Comparison of ENCODE assay signal across 7 cellular contexts in the genomic region with DNA sequence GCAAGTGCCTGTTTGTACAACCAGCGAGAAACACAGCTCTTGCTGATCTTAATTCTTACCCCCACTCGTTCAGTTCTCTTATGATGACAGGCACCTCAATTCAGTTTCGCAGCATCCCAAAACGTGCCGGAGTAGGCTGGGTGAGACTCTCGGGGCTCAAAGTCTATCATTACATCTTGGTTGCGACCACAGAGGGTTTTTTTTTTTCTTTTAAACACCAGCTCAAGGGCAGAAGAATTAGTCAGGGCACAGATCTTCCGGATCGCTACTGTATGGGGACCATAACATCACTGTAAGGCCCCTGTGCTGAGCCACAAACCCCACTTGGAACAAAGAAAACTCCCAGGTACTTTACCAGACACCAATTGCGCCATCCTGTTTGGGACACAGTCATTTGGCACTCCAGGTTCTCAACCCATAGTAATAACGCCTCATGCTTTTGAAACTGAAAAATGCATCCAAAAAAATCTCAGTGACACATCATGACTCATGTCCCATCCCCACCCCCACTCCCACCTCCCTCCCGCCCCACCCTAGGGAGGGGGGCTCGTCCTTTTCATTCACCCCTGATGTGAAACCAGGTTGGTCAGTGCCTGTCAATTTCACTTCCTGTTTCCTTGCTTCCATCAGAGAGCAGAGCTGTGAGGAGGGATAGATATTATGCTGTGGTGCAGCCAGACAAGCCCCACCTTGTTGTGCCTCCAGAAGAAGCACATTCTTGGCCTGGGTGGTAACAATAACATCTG. TPM values are rescaled to one million over a fixed set of nuclear protein-coding genes. Genes with fewer than 3 reads are reported as not detected.
DNase-seq lines count a peak whose midpoint lies in the region; ATAC-seq and TF ChIP-seq lines count a peak whose summit lies in the region.

No MANE protein-coding gene starts in this region.

- H3K27me3 ChIP-seq in A673 (replicated peaks; ENCODE audit: insufficient read depth, low read depth, low read length, poor library complexity): no peaks in the 10 kb centered on the region

- no peaks in the 10 kb centered on the region for H3K36me3 ChIP-seq in A673 (ENCODE audit: insufficient read depth, low read length, poor library complexity, severe bottlenecking)

- no peaks in the 10 kb centered on the region for H3K4me1 ChIP-seq in A673 (ENCODE audit: insufficient read depth, low read length, poor library complexity, severe bottlenecking)

- peak overlapping the region; percentile 97 for H3K27ac Mint-ChIP-seq in central memory CD8-positive, alpha-beta T cell (ENCODE audit: low read depth)

- POLR2A ChIA-PET in A673 (lab: Charles Lee; ENCODE audit: low non-redundant PET): no interaction called here

- intact Hi-C loops in A673 (cut with micrococcal nuclease; ENCODE audit: unreplicated experiment): no loop called here

- no peaks in the 10 kb centered on the region for H3K27me3 Mint-ChIP-seq in central memory CD8-positive, alpha-beta T cell

- peak overlapping the region; percentile 81 for H3K4me3 Mint-ChIP-seq in central memory CD8-positive, alpha-beta T cell

- DNase-seq in activated CD4-positive, CD25-positive, alpha-beta regulatory T cell (lab: John Stamatoyannopoulos, UW): peak; percentile 43 to 68 (median 54)
- DNase-seq in central memory CD8-positive, alpha-beta T cell (ENCODE audit: low spot score in 2 of 2): peak in 1 of 2 donors; percentile 65
- DNase-seq in stimulated activated CD8-positive, alpha-beta memory T cell treated with anti-CD3 and anti-CD28 coated beads, Interleukin-12 subunit alpha, Interleukin-12 subunit beta, amount 100 ng/mL, for 4 hours (ENCODE audit: low read depth): peak; percentile 60
- DNase-seq in A673 (ENCODE audit: low spot score) (no peak), NCI-H345 (lab: John Stamatoyannopoulos, UW) (no peak)

- ATAC-seq in GM19455 (IDR thresholded peaks at IDR 0.05; ENCODE audit: unreplicated experiment): peak; percentile 78
- peak; percentile 82 for ATAC-seq in HG03442 (IDR thresholded peaks at IDR 0.05; ENCODE audit: unreplicated experiment)
- ATAC-seq in central memory CD8-positive, alpha-beta T cell (replicated peaks; ENCODE audit: extremely low read depth, poor library complexity, severe bottlenecking): peak; percentile 81

- TF ChIP-seq CTCF in A673 (conservative IDR thresholded peaks at IDR 0.05; ENCODE audit: low read depth, low read length): no peak

- CTCF ChIA-PET in A673 (lab: Charles Lee): no interaction called here

- BruUV-seq in A673 (replicated peaks; lab: Mats Ljungman, UMichigan): no TSS peak

- peaks cover 9% of the 10 kb centered on the region for H3K36me3 Mint-ChIP-seq in central memory CD8-positive, alpha-beta T cell (ENCODE audit: insufficient read depth)

- no peak overlapping the region for H3K4me3 ChIP-seq in A673 (ENCODE audit: low read depth, low read length, poor library complexity, severe bottlenecking)

- H3K9me3 Mint-ChIP-seq in central memory CD8-positive, alpha-beta T cell: no peaks in the 10 kb centered on the region

- H3K9me3 ChIP-seq in A673 (ENCODE audit: low read depth, low read length, poor library complexity, severe bottlenecking): no peaks in the 10 kb centered on the region

- H3K27ac ChIP-seq in A673 (ENCODE audit: low read depth, low read length, poor library complexity, severe bottlenecking): no peak overlapping the region

- peaks cover 59% of the 10 kb centered on the region for H3K4me1 Mint-ChIP-seq in central memory CD8-positive, alpha-beta T cell

RNA-seq across cellular contexts. Expression of gene CD5, which starts 41.0 kb away (rescaled TPM):
- not detected in 2 replicates for total RNA-seq in A673 (2021)

Comparison
In these comparisons a context has a peak if more than half of its experiments do, and no peak if none do; other contexts are left out.
1. DNase-seq: peak in activated CD4-positive, CD25-positive, alpha-beta regulatory T cell (4 of 4) and stimulated activated CD8-positive, alpha-beta memory T cell treated with anti-CD3 and anti-CD28 coated beads, Interleukin-12 subunit alpha, Interleukin-12 subunit beta, amount 100 ng/mL, for 4 hours (single experiment); none in A673 (single experiment) and NCI-H345 (single experiment).
2. Peak in every context shown above with its lines, with median percentiles within 50 percentile points of each other: ATAC-seq.